6 cellular contexts compared by ENCODE assay signal in genomic region chr11:49327766-49328165, GRCh38.
DNase-seq lines count a peak whose midpoint lies in the region; ATAC-seq, FAIRE-seq and TF ChIP-seq lines count a peak whose summit lies in the region.
"Not testable (repeated sequence)": the region's sequence is repeated elsewhere in the genome, so short reads cannot be mapped to it uniquely, and the experiment has no call there.

No MANE protein-coding gene starts in this region.

- H3K4me3 Mint-ChIP-seq in astrocyte (ENCODE audit: unreplicated experiment); mesothelial cell of epicardium: not testable (repeated sequence)

- intact Hi-C loops in left cardiac atrium (cut with DNase I), result not testable (repeated sequence)

- not testable (repeated sequence) for H3K27ac Mint-ChIP-seq in astrocyte (ENCODE audit: unreplicated experiment)
- peak overlapping the region; percentile 1 for H3K27ac Mint-ChIP-seq in mesothelial cell of epicardium

- H3K36me3 ChIP-seq in astrocyte (ENCODE audit: insufficient read depth, low read length), result not testable (repeated sequence)

- not testable (repeated sequence) for H3K27me3 Mint-ChIP-seq in astrocyte (ENCODE audit: low read depth, unreplicated experiment); mesothelial cell of epicardium (ENCODE audit: low read depth)

- not testable (repeated sequence) for H3K27ac ChIP-seq in astrocyte (ENCODE audit: low read depth, low read length)
- peak overlapping the region; percentile 47 for H3K27ac ChIP-seq in epithelial cell of prostate

- H3K79me2 ChIP-seq in astrocyte (ENCODE audit: insufficient read depth, low read length), result not testable (repeated sequence)

- not testable (repeated sequence) for DNase-seq in D721Med (ENCODE audit: insufficient read length, low spot score); astrocyte (ENCODE audit: low read depth); epithelial cell of prostate (ENCODE audit: low read depth, low spot score); left cardiac atrium; mesothelial cell of epicardium (ENCODE audit: low spot score in 2 of 2, unreplicated experiment in 2 of 2)
- DNase-seq in OCI-M1 (lab: John Stamatoyannopoulos, UW), result peak; percentile 16

- FAIRE-seq in D721Med (lab: Jason Lieb, UNC) (peak; percentile 21), astrocyte (lab: Jason Lieb, UNC) (peak; percentile 79)

- H2AFZ ChIP-seq in astrocyte (ENCODE audit: low read depth, low read length), result not testable (repeated sequence)

- H3K9me3 Mint-ChIP-seq in astrocyte (ENCODE audit: unreplicated experiment); mesothelial cell of epicardium: not testable (repeated sequence)

- not testable (repeated sequence) for H4K20me1 ChIP-seq in astrocyte (ENCODE audit: insufficient read depth, low read length)

- not testable (repeated sequence) for H3K27me3 ChIP-seq in astrocyte (ENCODE audit: insufficient read depth, low read length)

- ATAC-seq in left cardiac atrium, result peak; percentile 27 to 32

- not testable (repeated sequence) for H3K4me1 ChIP-seq in astrocyte (ENCODE audit: insufficient read depth, low read length)

- not testable (repeated sequence) for H3K9ac ChIP-seq in astrocyte (ENCODE audit: low read length)

- H3K4me2 ChIP-seq in astrocyte (ENCODE audit: low read length), result not testable (repeated sequence)

- TF ChIP-seq CTCF in D721Med (IDR thresholded peaks at IDR 0.05; ENCODE audit: insufficient read depth, missing control alignments); astrocyte (IDR thresholded peaks at IDR 0.05; ENCODE audit: insufficient read depth, low read depth, low read length); mesothelial cell of epicardium (IDR thresholded peaks at IDR 0.05; ENCODE audit: unreplicated experiment): not testable (repeated sequence)

- H3K36me3 Mint-ChIP-seq in astrocyte (ENCODE audit: low read depth, unreplicated experiment); mesothelial cell of epicardium: not testable (repeated sequence)

- H3K9me3 ChIP-seq in astrocyte (ENCODE audit: insufficient read depth, low read depth, low read length), result not testable (repeated sequence)

- not testable (repeated sequence) for H3K4me3 ChIP-seq in astrocyte (ENCODE audit: insufficient read depth, low read depth, low read length)

- not testable (repeated sequence) for H3K4me1 Mint-ChIP-seq in astrocyte (ENCODE audit: low read depth, unreplicated experiment)
- peaks cover 30% of the 10 kb centered on the region for H3K4me1 Mint-ChIP-seq in mesothelial cell of epicardium
